1 cellular context compared by ENCODE assay signal in the genomic region with DNA sequence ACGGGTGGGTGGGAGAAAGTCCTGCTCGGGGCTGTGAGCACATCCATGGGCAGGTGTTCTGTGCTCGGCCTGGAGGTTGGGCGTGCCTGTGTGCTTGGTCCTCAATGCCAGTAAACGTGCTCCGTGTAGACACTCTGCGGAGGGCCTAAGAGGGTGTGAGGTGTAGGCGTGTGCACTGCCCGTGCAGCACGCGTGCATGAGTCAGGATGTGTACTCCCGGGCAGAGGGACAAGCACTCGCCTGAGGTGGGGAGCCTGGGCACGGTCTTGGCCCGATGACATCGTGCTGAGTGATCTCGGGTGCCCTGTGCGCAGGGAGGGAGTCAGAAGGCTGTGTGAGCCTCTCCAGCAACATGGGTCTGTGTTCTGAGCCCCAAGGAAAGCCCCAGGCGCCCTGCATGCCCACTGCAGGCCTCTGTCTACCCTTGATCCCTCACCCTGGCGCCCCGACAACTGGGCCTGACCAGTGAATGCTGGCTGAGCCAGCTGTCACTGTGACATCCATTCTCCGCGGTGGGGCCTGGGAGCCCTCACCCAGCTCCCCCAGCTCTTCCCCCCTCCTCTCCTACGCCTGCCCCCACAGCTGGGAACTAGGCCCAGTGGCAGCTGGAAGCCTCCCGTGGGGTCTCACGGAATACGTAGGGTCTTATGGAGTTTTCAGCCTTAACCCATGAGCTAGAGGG.
A peak's percentile ranks its signal among the peaks of the same experiment; 100 is the strongest.
TF ChIP-seq lines count a peak whose summit lies in the region.

No MANE protein-coding gene starts in this region.

TF ChIP-seq in HEK293, 187 proteins besides CTCF, POLR2A, EP300 and RAD21:
- TF ChIP-seq, protein P1, sequence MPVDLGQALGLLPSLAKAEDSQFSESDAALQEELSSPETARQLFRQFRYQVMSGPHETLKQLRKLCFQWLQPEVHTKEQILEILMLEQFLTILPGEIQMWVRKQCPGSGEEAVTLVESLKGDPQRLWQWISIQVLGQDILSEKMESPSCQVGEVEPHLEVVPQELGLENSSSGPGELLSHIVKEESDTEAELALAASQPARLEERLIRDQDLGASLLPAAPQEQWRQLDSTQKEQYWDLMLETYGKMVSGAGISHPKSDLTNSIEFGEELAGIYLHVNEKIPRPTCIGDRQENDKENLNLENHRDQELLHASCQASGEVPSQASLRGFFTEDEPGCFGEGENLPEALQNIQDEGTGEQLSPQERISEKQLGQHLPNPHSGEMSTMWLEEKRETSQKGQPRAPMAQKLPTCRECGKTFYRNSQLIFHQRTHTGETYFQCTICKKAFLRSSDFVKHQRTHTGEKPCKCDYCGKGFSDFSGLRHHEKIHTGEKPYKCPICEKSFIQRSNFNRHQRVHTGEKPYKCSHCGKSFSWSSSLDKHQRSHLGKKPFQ (tag by site-specific recombination; IDR thresholded peaks at IDR 0.05), result no peak
- TF ChIP-seq, protein P2, sequence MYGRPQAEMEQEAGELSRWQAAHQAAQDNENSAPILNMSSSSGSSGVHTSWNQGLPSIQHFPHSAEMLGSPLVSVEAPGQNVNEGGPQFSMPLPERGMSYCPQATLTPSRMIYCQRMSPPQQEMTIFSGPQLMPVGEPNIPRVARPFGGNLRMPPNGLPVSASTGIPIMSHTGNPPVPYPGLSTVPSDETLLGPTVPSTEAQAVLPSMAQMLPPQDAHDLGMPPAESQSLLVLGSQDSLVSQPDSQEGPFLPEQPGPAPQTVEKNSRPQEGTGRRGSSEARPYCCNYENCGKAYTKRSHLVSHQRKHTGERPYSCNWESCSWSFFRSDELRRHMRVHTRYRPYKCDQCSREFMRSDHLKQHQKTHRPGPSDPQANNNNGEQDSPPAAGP (tag by site-specific recombination; IDR thresholded peaks at IDR 0.05), result peak; percentile 66
- no peak for TF ChIP-seq ZNF433 (tag by site-specific recombination; IDR thresholded peaks at IDR 0.05; ENCODE audit: low read depth)
- TF ChIP-seq, protein P3, sequence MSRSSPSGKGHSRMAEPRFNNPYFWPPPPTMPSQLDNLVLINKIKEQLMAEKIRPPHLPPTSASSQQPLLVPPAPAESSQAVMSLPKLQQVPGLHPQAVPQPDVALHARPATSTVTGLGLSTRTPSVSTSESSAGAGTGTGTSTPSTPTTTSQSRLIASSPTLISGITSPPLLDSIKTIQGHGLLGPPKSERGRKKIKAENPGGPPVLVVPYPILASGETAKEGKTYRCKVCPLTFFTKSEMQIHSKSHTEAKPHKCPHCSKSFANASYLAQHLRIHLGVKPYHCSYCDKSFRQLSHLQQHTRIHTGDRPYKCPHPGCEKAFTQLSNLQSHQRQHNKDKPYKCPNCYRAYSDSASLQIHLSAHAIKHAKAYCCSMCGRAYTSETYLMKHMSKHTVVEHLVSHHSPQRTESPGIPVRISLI (tag by site-specific recombination; IDR thresholded peaks at IDR 0.05), result no peak
- TF ChIP-seq, protein P4, sequence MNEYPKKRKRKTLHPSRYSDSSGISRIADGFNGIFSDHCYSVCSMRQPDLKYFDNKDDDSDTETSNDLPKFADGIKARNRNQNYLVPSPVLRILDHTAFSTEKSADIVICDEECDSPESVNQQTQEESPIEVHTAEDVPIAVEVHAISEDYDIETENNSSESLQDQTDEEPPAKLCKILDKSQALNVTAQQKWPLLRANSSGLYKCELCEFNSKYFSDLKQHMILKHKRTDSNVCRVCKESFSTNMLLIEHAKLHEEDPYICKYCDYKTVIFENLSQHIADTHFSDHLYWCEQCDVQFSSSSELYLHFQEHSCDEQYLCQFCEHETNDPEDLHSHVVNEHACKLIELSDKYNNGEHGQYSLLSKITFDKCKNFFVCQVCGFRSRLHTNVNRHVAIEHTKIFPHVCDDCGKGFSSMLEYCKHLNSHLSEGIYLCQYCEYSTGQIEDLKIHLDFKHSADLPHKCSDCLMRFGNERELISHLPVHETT (tag by site-specific recombination; IDR thresholded peaks at IDR 0.05), result no peak
- peak; percentile 69 for TF ChIP-seq ZFHX2 (tag by site-specific recombination; conservative IDR thresholded peaks at IDR 0.05)
TF ChIP-seq in HEK293: peak in this region for 2.
